ENCODE assay signal across 9 cellular contexts in the genomic region with DNA sequence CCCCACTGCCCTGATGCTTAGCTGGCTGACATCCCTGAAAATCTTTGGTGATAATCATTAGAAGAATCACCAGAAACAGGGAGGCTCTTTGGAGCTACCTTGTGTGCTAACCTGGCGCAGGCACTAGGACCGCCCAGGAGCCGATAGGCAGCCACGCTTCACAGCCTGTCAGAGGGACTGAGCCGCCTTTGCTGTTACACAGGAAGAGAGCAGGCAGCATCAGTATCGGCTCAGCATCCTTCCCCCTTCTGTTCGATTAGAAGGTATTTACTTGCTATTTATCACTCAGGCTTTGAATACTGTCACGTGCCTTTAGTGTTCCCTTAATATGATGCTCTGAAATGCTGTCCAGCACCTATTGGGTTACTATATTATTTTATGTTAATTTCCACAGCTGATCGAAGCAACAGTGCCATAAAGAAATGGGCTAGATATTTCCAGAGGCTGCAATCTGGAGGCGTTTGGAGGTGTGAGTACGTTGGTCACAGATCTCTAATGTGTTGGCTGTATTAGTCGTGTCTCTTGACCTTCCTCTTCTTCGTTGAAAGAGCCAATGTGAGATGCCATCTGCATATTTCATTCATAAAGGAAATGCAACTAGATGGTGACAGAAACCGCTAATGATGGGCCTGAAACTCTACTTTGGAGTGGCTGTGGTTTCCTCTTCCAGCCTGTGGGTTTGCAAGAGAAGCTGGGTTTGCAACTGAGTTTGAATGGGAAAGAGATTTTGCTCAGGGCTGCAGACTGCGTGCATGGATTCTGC.
DNase-seq lines count a peak whose midpoint lies in the region; ATAC-seq and TF ChIP-seq lines count a peak whose summit lies in the region.
"Had no signal": no experiment of that assay in that cellular context is flagged by ENCODE, and none has a peak within 500 bp of the region (broad histone marks: within the 10 kb centered on the region; RNA-seq: fewer than 3 reads in every experiment).

No MANE protein-coding gene starts in this region.

- peak overlapping the region; percentile 73 for H3K4me3 Mint-ChIP-seq in T-helper 1 cell treated with Interleukin-12 subunit alpha and Interleukin-12 subunit beta and Interleukin-4 antibody, amounts not matched to agents 30 μg/mL and 1 μg/mL, for 36 hours
- H3K4me3 Mint-ChIP-seq: dendritic cell treated with granulocyte-macrophage colony-stimulating factor and Interleukin-4, amounts not matched to agents 40 ng/mL and 50 ng/mL, for 4 days had no signal

- peak overlapping the region; percentile 79 for H3K27ac Mint-ChIP-seq in T-helper 1 cell treated with Interleukin-12 subunit alpha and Interleukin-12 subunit beta and Interleukin-4 antibody, amounts not matched to agents 30 μg/mL and 1 μg/mL, for 36 hours
- H3K27ac Mint-ChIP-seq: dendritic cell treated with granulocyte-macrophage colony-stimulating factor and Interleukin-4, amounts not matched to agents 40 ng/mL and 50 ng/mL, for 4 days had no signal

- no peak for TF ChIP-seq CTCF in tibial artery (IDR thresholded peaks at IDR 0.05)

- H2BK120ac ChIP-seq in neuronal stem cell (ENCODE audit: low read depth, low read length): no peak overlapping the region

- H3K9ac ChIP-seq in neuronal stem cell (ENCODE audit: low read depth, low read length, poor library complexity): no peak overlapping the region

- H3K9me3 ChIP-seq in neuronal stem cell (replicated peaks in 1 of 2; ENCODE audit: control insufficient read depth in 2 of 2, insufficient read depth in 1 of 2, low read depth in 1 of 2, low read length in 2 of 2) (no peaks in the 10 kb centered on the region), tibial artery (no peaks in the 10 kb centered on the region)

- H3K18ac ChIP-seq in neuronal stem cell (ENCODE audit: low read length): no peak overlapping the region

- H3K27me3 ChIP-seq in neuronal stem cell (ENCODE audit: control insufficient read depth in 3 of 3, insufficient read depth in 3 of 3, low read depth in 1 of 3, low read length in 3 of 3) (no peaks in the 10 kb centered on the region), tibial artery (no peaks in the 10 kb centered on the region)

- H2AFZ ChIP-seq in neuronal stem cell (ENCODE audit: low read length): peak overlapping the region; percentile 2

- H4K91ac ChIP-seq in neuronal stem cell (ENCODE audit: low read depth, low read length, poor library complexity): no peak overlapping the region

- H2BK15ac ChIP-seq in neuronal stem cell (ENCODE audit: low read length): no peak overlapping the region

- peaks cover 2% of the 10 kb centered on the region for H3K36me3 Mint-ChIP-seq in T-helper 1 cell treated with Interleukin-12 subunit alpha and Interleukin-12 subunit beta and Interleukin-4 antibody, amounts not matched to agents 30 μg/mL and 1 μg/mL, for 36 hours (ENCODE audit: low read depth)

- H2BK5ac ChIP-seq in neuronal stem cell (ENCODE audit: low read length): no peak overlapping the region

- H3K4ac ChIP-seq in neuronal stem cell (ENCODE audit: low read length): no peak overlapping the region

- H3K27ac ChIP-seq in neuronal stem cell (replicated peaks; ENCODE audit: low read length) (no peak overlapping the region), tibial artery (no peak overlapping the region)

- H2AK5ac ChIP-seq in neuronal stem cell (ENCODE audit: low read depth, low read length): no peak overlapping the region

- no CpG with 5 or more reads among the region's 15 CpGs for WGBS in neuronal stem cell (ENCODE audit: extremely low coverage in 2 of 2, insufficient read length in 2 of 2, insufficient replicate concordance in 1 of 2), 2 donors

- H3K14ac ChIP-seq in neuronal stem cell (ENCODE audit: low read length): no peak overlapping the region

- H3K36me3 ChIP-seq in neuronal stem cell (replicated peaks in 1 of 2; ENCODE audit: control insufficient read depth in 2 of 2, insufficient read depth in 2 of 2, low read length in 2 of 2) (no peaks in the 10 kb centered on the region), tibial artery (no peaks in the 10 kb centered on the region)

- H3K4me3 ChIP-seq in neuronal stem cell (ENCODE audit: low read length in 2 of 2): no peak overlapping the region
- H3K4me3 ChIP-seq in tibial artery: no peak overlapping the region

- DNase-seq in Ammon's horn (ENCODE audit: low spot score) (peak; percentile 79), neuronal stem cell (ENCODE audit: low spot score) (no peak), tibial artery (no peak), NCI-H1092 (lab: John Stamatoyannopoulos, UW) (no peak)
- peak; percentile 50 for DNase-seq in central memory CD4-positive, alpha-beta T cell

- no peaks in the 10 kb centered on the region for H3K9me3 Mint-ChIP-seq in T-helper 1 cell treated with Interleukin-12 subunit alpha and Interleukin-12 subunit beta and Interleukin-4 antibody, amounts not matched to agents 30 μg/mL and 1 μg/mL, for 36 hours
- H3K9me3 Mint-ChIP-seq: dendritic cell treated with granulocyte-macrophage colony-stimulating factor and Interleukin-4, amounts not matched to agents 40 ng/mL and 50 ng/mL, for 4 days had no signal

- H3K23ac ChIP-seq in neuronal stem cell (ENCODE audit: low read depth, low read length, poor library complexity): no peak overlapping the region

- intact Hi-C loops in tibial artery (cut with DNase I; ENCODE audit: low total_unique reads): no loop called here

- H3K4me2 ChIP-seq in neuronal stem cell (ENCODE audit: insufficient read depth, low read length, poor library complexity, severe bottlenecking): no peak overlapping the region

- H3K79me1 ChIP-seq in neuronal stem cell (ENCODE audit: low read depth, low read length): no peaks in the 10 kb centered on the region

- H3K4me1 Mint-ChIP-seq in T-helper 1 cell treated with Interleukin-12 subunit alpha and Interleukin-12 subunit beta and Interleukin-4 antibody, amounts not matched to agents 30 μg/mL and 1 μg/mL, for 36 hours (ENCODE audit: low read depth): peaks cover 41% of the 10 kb centered on the region

- H2BK12ac ChIP-seq in neuronal stem cell (ENCODE audit: low read length): no peak overlapping the region

- peaks cover 35% of the 10 kb centered on the region for H3K27me3 Mint-ChIP-seq in T-helper 1 cell treated with Interleukin-12 subunit alpha and Interleukin-12 subunit beta and Interleukin-4 antibody, amounts not matched to agents 30 μg/mL and 1 μg/mL, for 36 hours (ENCODE audit: low read depth)

- no peaks in the 10 kb centered on the region for H3K4me1 ChIP-seq in neuronal stem cell (ENCODE audit: control insufficient read depth in 2 of 2, insufficient read depth in 1 of 2, low read depth in 1 of 2, low read length in 2 of 2)
- H3K4me1 ChIP-seq in tibial artery: no peaks in the 10 kb centered on the region

- H4K8ac ChIP-seq in neuronal stem cell (ENCODE audit: low read depth, low read length): no peak overlapping the region

- ATAC-seq in GM19035 (IDR thresholded peaks at IDR 0.05; ENCODE audit: unreplicated experiment) (peak; percentile 80), HG03139 (IDR thresholded peaks at IDR 0.05; ENCODE audit: unreplicated experiment) (peak; percentile 70)

Comparison
In these comparisons a context has a peak if more than half of its experiments do, and no peak if none do; other contexts are left out.
1. DNase-seq: peak in Ammon's horn (single experiment) and central memory CD4-positive, alpha-beta T cell (single experiment); none in neuronal stem cell (single experiment), tibial artery (0 of 2) and NCI-H1092 (single experiment).